ENCODE assay signal across 15 cellular contexts in the genomic region with DNA sequence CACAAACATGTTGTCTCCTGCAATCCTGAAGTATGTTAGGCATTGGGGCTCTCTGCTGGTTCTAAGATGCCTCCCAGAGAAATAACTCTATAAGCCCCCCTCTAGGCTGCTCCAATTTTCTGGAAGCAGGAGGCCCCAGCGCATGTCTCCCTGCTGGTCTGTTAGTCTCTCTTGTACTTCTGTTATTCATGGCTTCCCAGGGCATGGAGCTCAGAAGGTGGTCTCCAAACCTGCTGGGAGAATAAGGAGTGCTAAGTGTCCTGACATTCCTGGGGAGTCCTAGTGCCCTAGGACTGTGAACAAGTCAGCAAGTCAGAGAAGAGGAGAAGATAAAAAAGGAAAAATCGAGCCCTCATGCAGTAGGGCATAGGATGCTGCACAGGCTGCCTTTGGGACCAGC.
A peak's percentile ranks its signal among the peaks of the same experiment; 100 is the strongest.
DNase-seq lines count a peak whose midpoint lies in the region; ATAC-seq and TF ChIP-seq lines count a peak whose summit lies in the region.
"Had no signal": no experiment of that assay in that cellular context is flagged by ENCODE, and none has a peak within 500 bp of the region (broad histone marks: within the 10 kb centered on the region; RNA-seq: fewer than 3 reads in every experiment).

No MANE protein-coding gene starts in this region.

- no peak for DNase-seq in GM23338 (ENCODE audit: low spot score)
- DNase-seq in Karpas-422: peak; percentile 25
- peak; percentile 81 for DNase-seq in endodermal cell
- peak; percentile 19 for DNase-seq in sigmoid colon
- no peak for DNase-seq in activated effector memory CD4-positive, alpha-beta T cell treated with Interleukin-2 at 50 U/mL for 16 hours
- no peak for DNase-seq in T-cell
- DNase-seq: NCI-H1436 treated with DMSO at 0.1 percent for 48 hours had no signal

- H3K27me3 ChIP-seq in GM23338 (ENCODE audit: insufficient read depth) (no peaks in the 10 kb centered on the region), Karpas-422 (ENCODE audit: low read length) (no peaks in the 10 kb centered on the region), endodermal cell (ENCODE audit: control insufficient read depth, insufficient read depth, low read length, poor library complexity, severe bottlenecking) (no peaks in the 10 kb centered on the region), sigmoid colon (no peaks in the 10 kb centered on the region)
- H3K27me3 ChIP-seq: BLaER1 treated with 17β-estradiol and CSF1 and Interleukin-3, amounts not matched to agents 10 nM and 100 nM; Peyer's patch had no signal

- TF ChIP-seq CTCF in GM23338 (conservative IDR thresholded peaks at IDR 0.05; ENCODE audit: low read depth in 2 of 2): no peak
- TF ChIP-seq CTCF in endodermal cell (conservative IDR thresholded peaks at IDR 0.05): no peak
- TF ChIP-seq CTCF in sigmoid colon (IDR thresholded peaks at IDR 0.05): no peak

- peaks cover 33% of the 10 kb centered on the region for H3K36me3 Mint-ChIP-seq in GM23338 (ENCODE audit: low read depth)
- peaks cover 10% of the 10 kb centered on the region for H3K36me3 Mint-ChIP-seq in endodermal cell (ENCODE audit: low read depth)
- H3K36me3 Mint-ChIP-seq in T-cell: peaks cover 59% of the 10 kb centered on the region

- CTCF ChIA-PET in T-cell (lab: Charles Lee): interaction anchor here in 1 of 2 donors (1.1 kb wide), 1 partner anchor 171 kb away, joined by 3 read pairs; no protein-coding TSS in a partner anchor

- H3K9ac ChIP-seq in Karpas-422 (ENCODE audit: low read length) (no peak overlapping the region), endodermal cell (ENCODE audit: extremely low read depth, low read length, poor library complexity, severe bottlenecking) (no peak overlapping the region)
- H3K9ac ChIP-seq: BLaER1 treated with 17β-estradiol and CSF1 and Interleukin-3, amounts not matched to agents 10 nM and 100 nM had no signal

- H3K79me2 ChIP-seq in GM23338 (replicated peaks; ENCODE audit: insufficient read depth) (peaks cover 3% of the 10 kb centered on the region), Karpas-422 (ENCODE audit: low read length) (no peaks in the 10 kb centered on the region)

- TF ChIP-seq EP300 in sigmoid colon (IDR thresholded peaks at IDR 0.05): no peak

- H3K9me3 Mint-ChIP-seq in GM23338 (no peaks in the 10 kb centered on the region), endodermal cell (no peaks in the 10 kb centered on the region), T-cell (no peaks in the 10 kb centered on the region)
- H3K9me3 Mint-ChIP-seq: CD8-positive, alpha-beta T cell; HFFc6 had no signal

- H3K36me3 ChIP-seq in GM23338 (ENCODE audit: insufficient read depth) (peaks cover 7% of the 10 kb centered on the region; the same call in 1 of the 2 replicates), Karpas-422 (ENCODE audit: insufficient read depth, low read length) (no peaks in the 10 kb centered on the region), endodermal cell (ENCODE audit: control insufficient read depth, insufficient read depth, low read length) (no peaks in the 10 kb centered on the region), sigmoid colon (no peaks in the 10 kb centered on the region)

- H3K4me1 Mint-ChIP-seq in GM23338 (peaks cover 84% of the 10 kb centered on the region), endodermal cell (peaks cover 82% of the 10 kb centered on the region), T-cell (peaks cover 12 to 13% (median 13%) of the 10 kb centered on the region in 3 donors)

- no peaks in the 10 kb centered on the region for H4K20me1 ChIP-seq in GM23338 (replicated peaks; ENCODE audit: insufficient read depth)
- H4K20me1 ChIP-seq in Karpas-422 (ENCODE audit: insufficient read depth, low read depth, low read length): 0 out of 2 replicates have a peak, but pooled peaks cover 10% of the 10 kb centered on the region

- TF ChIP-seq POLR2A in sigmoid colon (IDR thresholded peaks at IDR 0.05): no peak

- H3K27me3 Mint-ChIP-seq in GM23338 (ENCODE audit: insufficient read depth, low read depth, poor library complexity) (peaks cover 21% of the 10 kb centered on the region), endodermal cell (ENCODE audit: insufficient read depth) (no peaks in the 10 kb centered on the region), T-cell (no peaks in the 10 kb centered on the region)

- intact Hi-C loops in sigmoid colon (cut with DNase I): loop anchor here (2.0 to 10.0 kb wide), 4 partner anchors 106 to 503 kb away; partner anchors contain the start of gene ATXN7L1

- no peaks in the 10 kb centered on the region for H3K9me2 ChIP-seq in GM23338 (ENCODE audit: insufficient read depth)
- H3K9me2 ChIP-seq in Karpas-422 (replicated peaks; ENCODE audit: insufficient read depth, low read length): no peaks in the 10 kb centered on the region

- H3K4me1 ChIP-seq in GM23338 (ENCODE audit: insufficient read depth): peaks cover 74% of the 10 kb centered on the region
- H3K4me1 ChIP-seq in Karpas-422 (ENCODE audit: low read length): no peaks in the 10 kb centered on the region
- peaks cover 53% of the 10 kb centered on the region for H3K4me1 ChIP-seq in endodermal cell (ENCODE audit: control insufficient read depth, insufficient read depth, low read length)
- H3K4me1 ChIP-seq in sigmoid colon: peaks cover 0 to 48% (median 36%) of the 10 kb centered on the region in 4 donors
- H3K4me1 ChIP-seq: Peyer's patch had no signal

- H3K4me3 ChIP-seq in GM23338: peak overlapping the region; percentile 10; the same call in 1 of the 2 replicates
- no peak overlapping the region for H3K4me3 ChIP-seq in Karpas-422 (ENCODE audit: low read length)
- no peak overlapping the region for H3K4me3 ChIP-seq in endodermal cell (ENCODE audit: low read length)
- H3K4me3 ChIP-seq in sigmoid colon: no peak overlapping the region
- H3K4me3 ChIP-seq: BLaER1 treated with 17β-estradiol and CSF1 and Interleukin-3, amounts not matched to agents 10 nM and 100 nM; GM12878; K562; Peyer's patch had no signal

- peak overlapping the region; percentile 85 for H3K27ac ChIP-seq in GM23338 (ENCODE audit: low read depth)
- H3K27ac ChIP-seq in Karpas-422 (ENCODE audit: low read length): no peak overlapping the region
- H3K27ac ChIP-seq in endodermal cell (ENCODE audit: low read depth, low read length): no peak overlapping the region
- H3K27ac ChIP-seq in sigmoid colon: no peak overlapping the region
- H3K27ac ChIP-seq: BLaER1 treated with 17β-estradiol and CSF1 and Interleukin-3, amounts not matched to agents 10 nM and 100 nM; HL-60; Peyer's patch had no signal

- H3K9me3 ChIP-seq in Karpas-422 (ENCODE audit: low read length): no peaks in the 10 kb centered on the region
- H3K9me3 ChIP-seq in endodermal cell (ENCODE audit: control insufficient read depth, low read length): no peaks in the 10 kb centered on the region
- H3K9me3 ChIP-seq in sigmoid colon: no peaks in the 10 kb centered on the region
- H3K9me3 ChIP-seq: BLaER1 treated with 17β-estradiol and CSF1 and Interleukin-3, amounts not matched to agents 10 nM and 100 nM; Peyer's patch had no signal

- peak overlapping the region; percentile 67 for H3K4me2 ChIP-seq in GM23338
- no peak overlapping the region for H3K4me2 ChIP-seq in Karpas-422 (ENCODE audit: low read depth, low read length, poor library complexity, severe bottlenecking)
- H3K4me2 ChIP-seq: BLaER1 treated with 17β-estradiol and CSF1 and Interleukin-3, amounts not matched to agents 10 nM and 100 nM had no signal

- H2AFZ ChIP-seq in GM23338 (no peak overlapping the region), Karpas-422 (ENCODE audit: low read length) (no peak overlapping the region)

- WGBS in endodermal cell (ENCODE audit: insufficient coverage in 1 of 2, insufficient read length in 1 of 2), 2 experiments: 84 to 100% methylated on average over 1 to 2 of the region's 2 CpGs
- 92 to 95% methylated on average over 2 of the region's 2 CpGs for WGBS in sigmoid colon, 2 donors

- peak; percentile 4; the same call in 2 of the 3 replicates for ATAC-seq in GM23338
- no peak for ATAC-seq in GM21423 (IDR thresholded peaks at IDR 0.05; ENCODE audit: unreplicated experiment)
- ATAC-seq in T-cell (replicated peaks in 1 of 4): no peak

- POLR2A ChIA-PET in T-cell (lab: Charles Lee): no interaction called here

- H3K4me3 Mint-ChIP-seq in GM23338: peak overlapping the region; percentile 39; the same call in 1 of the 3 replicates
- H3K4me3 Mint-ChIP-seq in endodermal cell: no peak overlapping the region
- H3K4me3 Mint-ChIP-seq in T-cell: no peak overlapping the region
- H3K4me3 Mint-ChIP-seq: CD8-positive, alpha-beta T cell; HFFc6 had no signal

- no peak overlapping the region for H3K27ac Mint-ChIP-seq in GM23338
- no peak overlapping the region for H3K27ac Mint-ChIP-seq in endodermal cell
- H3K27ac Mint-ChIP-seq in T-cell: no peak overlapping the region
- H3K27ac Mint-ChIP-seq: CD8-positive, alpha-beta T cell; HFFc6 had no signal

- peaks cover 40% of the 10 kb centered on the region for H3F3A ChIP-seq in GM23338 (replicated peaks; ENCODE audit: low read depth)

TF ChIP-seq in GM23338, 12 proteins besides CTCF, POLR2A, EP300 and RAD21:
- TF ChIP-seq STAT1 (IDR thresholded peaks at IDR 0.05; ENCODE audit: unreplicated experiment): no peak
- TF ChIP-seq EZH2 (IDR thresholded peaks at IDR 0.05; ENCODE audit: low read depth, unreplicated experiment): no peak
- no peak for TF ChIP-seq ZNF114 (CRISPR knock-in tag; IDR thresholded peaks at IDR 0.05)
- no peak for TF ChIP-seq EZH2phosphoT487 (IDR thresholded peaks at IDR 0.05; ENCODE audit: unreplicated experiment)
- TF ChIP-seq NANOG (IDR thresholded peaks at IDR 0.05; ENCODE audit: borderline replicate concordance): no peak
- TF ChIP-seq POLR2AphosphoS5 (IDR thresholded peaks at IDR 0.05; ENCODE audit: low read depth): no peak
- no peak for TF ChIP-seq JUNB (IDR thresholded peaks at IDR 0.05; ENCODE audit: unreplicated experiment)

Comparison
In these comparisons a context has a peak if more than half of its experiments do, and no peak if none do; other contexts are left out.
1. DNase-seq: peak in Karpas-422 (single experiment), endodermal cell (single experiment) and sigmoid colon (single experiment); none in GM23338 (single experiment), activated effector memory CD4-positive, alpha-beta T cell treated with Interleukin-2 at 50 U/mL for 16 hours (single experiment) and T-cell (0 of 34).